ENCODE assay signal across 17 cellular contexts in the genomic region with DNA sequence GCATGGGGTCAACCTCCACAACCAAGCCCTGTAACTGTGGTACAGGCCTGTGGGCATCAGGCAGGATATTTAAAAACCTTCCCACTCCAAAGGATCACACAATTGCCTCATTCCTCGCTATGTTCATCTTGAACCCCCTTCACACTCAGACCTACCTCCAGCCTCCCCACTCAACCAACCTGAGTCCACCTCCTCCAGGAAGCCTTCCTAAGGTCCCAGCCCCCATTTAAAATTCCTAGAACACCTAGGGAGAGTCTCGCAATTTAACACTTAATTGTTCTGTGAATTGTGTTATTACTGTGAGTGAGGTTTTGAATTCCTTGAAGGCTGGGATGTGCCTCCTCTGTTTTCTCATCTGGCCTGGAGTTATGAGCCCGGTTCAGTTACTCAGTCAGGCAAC.
DNase-seq lines count a peak whose midpoint lies in the region; ATAC-seq, FAIRE-seq and TF ChIP-seq lines count a peak whose summit lies in the region.
"Had no signal": no experiment of that assay in that cellular context is flagged by ENCODE, and none has a peak within 500 bp of the region (broad histone marks: within the 10 kb centered on the region; RNA-seq: fewer than 3 reads in every experiment).

No MANE protein-coding gene starts in this region.

- H3K36me3 ChIP-seq in tibial nerve (no peaks in the 10 kb centered on the region), pancreas (no peaks in the 10 kb centered on the region)
- H3K36me3 ChIP-seq in naive thymus-derived CD4-positive, alpha-beta T cell (ENCODE audit: control insufficient read depth in 2 of 3, insufficient read depth in 3 of 3, low read length in 3 of 3) = no peaks in the 10 kb centered on the region
- H3K36me3 ChIP-seq: gastroesophageal sphincter, prostate gland, upper lobe of left lung had no signal

- H3K4me3 Mint-ChIP-seq in activated CD4-positive, alpha-beta T cell treated with anti-CD3 and anti-CD28 coated beads for 36 hours = no peak overlapping the region
- H3K4me3 Mint-ChIP-seq in brain = no peak overlapping the region
- H3K4me3 Mint-ChIP-seq in mesothelial cell of epicardium = no peak overlapping the region
- H3K4me3 Mint-ChIP-seq in naive thymus-derived CD4-positive, alpha-beta T cell = no peak overlapping the region
- H3K4me3 Mint-ChIP-seq: activated CD4-positive, alpha-beta T cell treated with anti-CD3 and anti-CD28 coated beads, Interleukin-2, amount 10 ng/mL, durations not matched to agents 7 days and 5 days; CD4-positive, CD25-positive, alpha-beta regulatory T cell; effector memory CD8-positive, alpha-beta T cell; T-helper 1 cell treated with Interleukin-12 subunit alpha and Interleukin-12 subunit beta and Interleukin-4 antibody, amounts not matched to agents 30 μg/mL and 1 μg/mL, for 36 hours had no signal

- no peaks in the 10 kb centered on the region for H3K27me3 ChIP-seq in tibial nerve
- no peaks in the 10 kb centered on the region for H3K27me3 ChIP-seq in naive thymus-derived CD4-positive, alpha-beta T cell (ENCODE audit: control insufficient read depth in 2 of 2, insufficient read depth in 2 of 2, low read length in 2 of 2)
- H3K27me3 ChIP-seq in pancreas = no peaks in the 10 kb centered on the region
- H3K27me3 ChIP-seq: upper lobe of left lung had no signal

- no peak for TF ChIP-seq CTCF in brain (conservative IDR thresholded peaks at IDR 0.05)
- TF ChIP-seq CTCF in mesothelial cell of epicardium (IDR thresholded peaks at IDR 0.05; ENCODE audit: unreplicated experiment) = no peak
- TF ChIP-seq CTCF in tibial nerve (IDR thresholded peaks at IDR 0.05) = no peak
- no peak for TF ChIP-seq CTCF in pancreas (IDR thresholded peaks at IDR 0.05)

- no peak for TF ChIP-seq POLR2A in tibial nerve (IDR thresholded peaks at IDR 0.05)

- peak overlapping the region; percentile 22 for H3K27ac Mint-ChIP-seq in activated CD4-positive, alpha-beta T cell treated with anti-CD3 and anti-CD28 coated beads for 36 hours
- H3K27ac Mint-ChIP-seq in brain (peak overlapping the region in 4 of 5 experiments; percentile 76 to 97 (median 81)), mesothelial cell of epicardium (peak overlapping the region; percentile 88)
- H3K27ac Mint-ChIP-seq in naive thymus-derived CD4-positive, alpha-beta T cell = peak overlapping the region in 2 of 9 donors; percentile 23 to 70
- H3K27ac Mint-ChIP-seq: activated CD4-positive, alpha-beta T cell treated with anti-CD3 and anti-CD28 coated beads, Interleukin-2, amount 10 ng/mL, durations not matched to agents 7 days and 5 days; CD4-positive, CD25-positive, alpha-beta regulatory T cell; T-helper 1 cell treated with Interleukin-12 subunit alpha and Interleukin-12 subunit beta and Interleukin-4 antibody, amounts not matched to agents 30 μg/mL and 1 μg/mL, for 36 hours had no signal

- H3K4me1 ChIP-seq in tibial nerve = peaks cover 0 to 24% (median 9%) of the 10 kb centered on the region in 4 donors
- H3K4me1 ChIP-seq in naive thymus-derived CD4-positive, alpha-beta T cell (ENCODE audit: control insufficient read depth in 2 of 2, insufficient read depth in 2 of 2, low read length in 2 of 2) = no peaks in the 10 kb centered on the region
- peaks cover 9 to 11% (median 9%) of the 10 kb centered on the region in 3 donors for H3K4me1 ChIP-seq in pancreas
- H3K4me1 ChIP-seq: prostate gland had no signal

- H3K4me1 Mint-ChIP-seq in activated CD4-positive, alpha-beta T cell treated with anti-CD3 and anti-CD28 coated beads for 36 hours = peaks cover 27% of the 10 kb centered on the region
- H3K4me1 Mint-ChIP-seq in brain (peaks cover 30% of the 10 kb centered on the region), mesothelial cell of epicardium (peaks cover 41% of the 10 kb centered on the region)
- peaks cover 0 to 51% (median 0%) of the 10 kb centered on the region in 7 donors for H3K4me1 Mint-ChIP-seq in naive thymus-derived CD4-positive, alpha-beta T cell

- no peak for TF ChIP-seq EP300 in tibial nerve (IDR thresholded peaks at IDR 0.05)

- H3K36me3 Mint-ChIP-seq in activated CD4-positive, alpha-beta T cell treated with anti-CD3 and anti-CD28 coated beads for 36 hours (ENCODE audit: low read depth) = no peaks in the 10 kb centered on the region
- H3K36me3 Mint-ChIP-seq in brain (no peaks in the 10 kb centered on the region), mesothelial cell of epicardium (no peaks in the 10 kb centered on the region)
- H3K36me3 Mint-ChIP-seq in naive thymus-derived CD4-positive, alpha-beta T cell = no peaks in the 10 kb centered on the region
- H3K36me3 Mint-ChIP-seq: CD4-positive, CD25-positive, alpha-beta regulatory T cell had no signal

- ATAC-seq in activated CD4-positive, alpha-beta T cell treated with anti-CD3 and anti-CD28 coated beads for 36 hours = no peak
- no peak for ATAC-seq in naive thymus-derived CD4-positive, alpha-beta T cell
- ATAC-seq in pancreas = no peak
- ATAC-seq: effector memory CD8-positive, alpha-beta T cell had no signal

- H3K27me3 Mint-ChIP-seq in activated CD4-positive, alpha-beta T cell treated with anti-CD3 and anti-CD28 coated beads for 36 hours = no peaks in the 10 kb centered on the region
- H3K27me3 Mint-ChIP-seq in brain (peaks cover 11% of the 10 kb centered on the region), mesothelial cell of epicardium (ENCODE audit: low read depth) (no peaks in the 10 kb centered on the region)
- peaks cover 0 to 8% (median 0%) of the 10 kb centered on the region in 5 donors for H3K27me3 Mint-ChIP-seq in naive thymus-derived CD4-positive, alpha-beta T cell
- H3K27me3 Mint-ChIP-seq: activated CD4-positive, alpha-beta T cell treated with anti-CD3 and anti-CD28 coated beads, Interleukin-2, amount 10 ng/mL, durations not matched to agents 7 days and 5 days had no signal

- intact Hi-C loops in activated CD4-positive, alpha-beta T cell treated with anti-CD3 and anti-CD28 coated beads for 36 hours (cut with DNase I, micrococcal nuclease) = loop anchor here in 1 of 2 experiments (2.0 kb wide), 1 partner anchor 25 kb away; no protein-coding TSS in a partner anchor
- intact Hi-C loops in naive thymus-derived CD4-positive, alpha-beta T cell (cut with micrococcal nuclease) = no loop called here
- intact Hi-C loops in pancreas (cut with DNase I) = no loop called here

- FAIRE-seq in pancreas (lab: Jason Lieb, UNC) = no peak

- H3K9me3 Mint-ChIP-seq in activated CD4-positive, alpha-beta T cell treated with anti-CD3 and anti-CD28 coated beads for 36 hours (ENCODE audit: low read depth) = no peaks in the 10 kb centered on the region
- H3K9me3 Mint-ChIP-seq in brain (peaks cover 0 to 4% (median 0%) of the 10 kb centered on the region in 5 experiments), mesothelial cell of epicardium (no peaks in the 10 kb centered on the region)
- H3K9me3 Mint-ChIP-seq in naive thymus-derived CD4-positive, alpha-beta T cell = no peaks in the 10 kb centered on the region
- H3K9me3 Mint-ChIP-seq: activated CD4-positive, alpha-beta T cell treated with anti-CD3 and anti-CD28 coated beads, Interleukin-2, amount 10 ng/mL, durations not matched to agents 7 days and 5 days; effector memory CD8-positive, alpha-beta T cell; T-helper 1 cell treated with Interleukin-12 subunit alpha and Interleukin-12 subunit beta and Interleukin-4 antibody, amounts not matched to agents 30 μg/mL and 1 μg/mL, for 36 hours had no signal

- CTCF ChIA-PET in activated CD4-positive, alpha-beta T cell treated with anti-CD3 and anti-CD28 coated beads for 36 hours (lab: Charles Lee) = interaction anchor here (0.9 to 1.0 kb wide), 2 partner anchors 18 to 41 kb away, joined by 3 to 4 read pairs; no protein-coding TSS in a partner anchor
- CTCF ChIA-PET in naive thymus-derived CD4-positive, alpha-beta T cell (lab: Charles Lee) = no interaction called here

- H3K27ac ChIP-seq in tibial nerve (peak overlapping the region in 3 of 4 donors; percentile 15 to 55 (median 51)), pancreas (peak overlapping the region in 2 of 4 donors; percentile 60 to 64)
- H3K27ac ChIP-seq in naive thymus-derived CD4-positive, alpha-beta T cell (ENCODE audit: low read depth, low read length) = no peak overlapping the region
- H3K27ac ChIP-seq: prostate gland had no signal

- no peak for DNase-seq in activated CD4-positive, alpha-beta T cell treated with anti-CD3 and anti-CD28 coated beads for 36 hours
- no peak for DNase-seq in activated CD4-positive, alpha-beta T cell treated with anti-CD3 and anti-CD28 coated beads, Interleukin-2, amount 50 U/mL, for 48 hours
- DNase-seq in mesothelial cell of epicardium (ENCODE audit: low spot score in 2 of 2, unreplicated experiment in 2 of 2) (no peak), tibial nerve (ENCODE audit: low spot score in 2 of 2) (no peak), pancreas (no peak), T-helper 2 cell (no peak)
- no peak for DNase-seq in naive thymus-derived CD4-positive, alpha-beta T cell
- DNase-seq: activated CD4-positive, alpha-beta T cell treated with anti-CD3 and anti-CD28 coated beads, Interleukin-2, amount 10 ng/mL, durations not matched to agents 7 days and 5 days; activated gamma-delta T cell treated with Interleukin-2 at 50 U/mL for 16 hours; CD4-positive, CD25-positive, alpha-beta regulatory T cell; effector memory CD8-positive, alpha-beta T cell; NCI-H2029 had no signal

- H3K4me3 ChIP-seq in tibial nerve (no peak overlapping the region), pancreas (no peak overlapping the region)
- H3K4me3 ChIP-seq in naive thymus-derived CD4-positive, alpha-beta T cell (ENCODE audit: low read length) = no peak overlapping the region
- H3K4me3 ChIP-seq: gastroesophageal sphincter, prostate gland, upper lobe of left lung had no signal

- H3K9me3 ChIP-seq in tibial nerve (no peaks in the 10 kb centered on the region), pancreas (no peaks in the 10 kb centered on the region)
- H3K9me3 ChIP-seq in naive thymus-derived CD4-positive, alpha-beta T cell (ENCODE audit: control insufficient read depth in 2 of 3, low read length in 3 of 3) = no peaks in the 10 kb centered on the region
- H3K9me3 ChIP-seq: gastroesophageal sphincter, prostate gland, upper lobe of left lung had no signal

- WGBS in tibial nerve, 2 donors = 90 to 95% methylated on average over 3 of the region's 3 CpGs
- WGBS in pancreas, 2 donors = 94 to 95% methylated on average over 3 of the region's 3 CpGs

- POLR2A ChIA-PET in activated CD4-positive, alpha-beta T cell treated with anti-CD3 and anti-CD28 coated beads for 36 hours (lab: Charles Lee) = no interaction called here
- POLR2A ChIA-PET in naive thymus-derived CD4-positive, alpha-beta T cell (lab: Charles Lee) = interaction anchor here (0.7 kb wide), 1 partner anchor 541 kb away, joined by 3 read pairs; no protein-coding TSS in a partner anchor
